8 cellular contexts compared by ENCODE assay signal in the genomic region with DNA sequence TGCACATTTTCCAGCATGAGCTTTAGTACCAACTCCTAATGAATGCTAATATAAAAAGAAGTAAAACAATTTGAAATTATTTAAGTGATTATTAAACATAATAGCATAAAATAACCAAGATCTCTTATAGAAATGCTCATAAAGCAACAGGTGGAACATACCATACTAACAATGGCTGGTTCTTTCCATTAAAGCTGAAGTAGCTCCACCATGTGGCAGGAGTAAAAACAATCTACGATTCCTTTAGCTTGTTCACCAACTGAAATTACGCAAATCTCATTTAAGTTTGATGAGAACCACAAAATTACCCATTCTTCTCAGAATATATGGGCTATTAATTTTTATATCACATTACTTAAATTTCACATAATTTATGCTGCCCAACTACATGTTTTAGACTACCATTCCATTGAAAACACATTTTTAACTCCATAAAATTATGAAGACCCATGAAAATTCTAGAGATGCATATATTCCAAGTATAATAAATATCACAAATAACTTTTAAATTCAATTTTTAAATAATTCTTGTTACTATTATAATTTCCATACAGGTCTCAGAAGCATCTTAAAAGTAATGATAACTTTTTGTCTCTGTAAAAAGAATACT.
DNase-seq lines count a peak whose midpoint lies in the region; ATAC-seq, FAIRE-seq and TF ChIP-seq lines count a peak whose summit lies in the region.

No MANE protein-coding gene starts in this region.

- H3K27me3 ChIP-seq in AG04450 (ENCODE audit: control insufficient read depth, insufficient read depth, low read length), result peaks cover 15% of the 10 kb centered on the region

- H3K9me3 ChIP-seq in AG04450 (ENCODE audit: control insufficient read depth, insufficient read depth, low read length), result no peaks in the 10 kb centered on the region

- peaks cover 1% of the 10 kb centered on the region for H3K4me1 Mint-ChIP-seq in nephron
- H3K4me1 Mint-ChIP-seq in effector memory CD8-positive, alpha-beta T cell (ENCODE audit: low read depth in 2 of 2), result no peaks in the 10 kb centered on the region

- no peak for ATAC-seq in effector memory CD8-positive, alpha-beta T cell (replicated peaks)
- no peak for ATAC-seq in HG03469 (IDR thresholded peaks at IDR 0.05; ENCODE audit: unreplicated experiment)

- peak; percentile 74 for TF ChIP-seq CTCF in AG04450 (IDR thresholded peaks at IDR 0.05; ENCODE audit: low read depth, low read length)
- TF ChIP-seq CTCF in coronary artery (IDR thresholded peaks at IDR 0.05), result peak; percentile 19
- peak; percentile 66 to 84 (median 67) for TF ChIP-seq CTCF in nephron (IDR thresholded peaks at IDR 0.05; ENCODE audit: unreplicated experiment in 3 of 3)

- H3K27ac Mint-ChIP-seq in nephron, result no peak overlapping the region
- no peak overlapping the region for H3K27ac Mint-ChIP-seq in effector memory CD8-positive, alpha-beta T cell

- H3K27me3 Mint-ChIP-seq in nephron (ENCODE audit: low read depth), result no peaks in the 10 kb centered on the region
- no peaks in the 10 kb centered on the region for H3K27me3 Mint-ChIP-seq in effector memory CD8-positive, alpha-beta T cell

- H3K4me3 ChIP-seq in AG04450 (ENCODE audit: low read depth, low read length) (no peak overlapping the region), coronary artery (no peak overlapping the region)

- POLR2A ChIA-PET in AG04450 (lab: Yijun Ruan, JAX), result interaction anchor here (0.7 kb wide), 1 partner anchor 264 kb away, joined by 3 read pairs; no protein-coding TSS in a partner anchor

- H3K36me3 Mint-ChIP-seq in nephron (ENCODE audit: low read depth), result no peaks in the 10 kb centered on the region
- no peaks in the 10 kb centered on the region for H3K36me3 Mint-ChIP-seq in effector memory CD8-positive, alpha-beta T cell (ENCODE audit: insufficient read depth)

- H3K27ac ChIP-seq in AG04450 (ENCODE audit: low read depth, low read length) (no peak overlapping the region), coronary artery (no peak overlapping the region)

- H3K9me3 Mint-ChIP-seq in nephron, result no peaks in the 10 kb centered on the region
- no peaks in the 10 kb centered on the region for H3K9me3 Mint-ChIP-seq in effector memory CD8-positive, alpha-beta T cell

- DNase-seq in AG04450 (ENCODE audit: low read depth, low spot score) (peak; percentile 39), GM19239 (ENCODE audit: insufficient read length, low spot score) (no peak), NCI-H526 treated with DMSO at 0.1 percent for 48 hours (lab: John Stamatoyannopoulos, UW) (peak; percentile 28), coronary artery (ENCODE audit: low spot score) (no peak)
- no peak for DNase-seq in activated effector memory CD4-positive, alpha-beta T cell treated with Interleukin-2 at 50 U/mL for 16 hours
- no peak for DNase-seq in effector memory CD8-positive, alpha-beta T cell

- FAIRE-seq in GM19239 (lab: Jason Lieb, UNC), result peak; percentile 70

- CTCF ChIA-PET in AG04450 (lab: Charles Lee), result interaction anchor here (0.6 to 4.9 kb wide), 35 partner anchors 9 to 611 kb away, joined by 3 to 124 read pairs (median 5); no protein-coding TSS in a partner anchor

- no peak overlapping the region for H3K4me3 Mint-ChIP-seq in nephron
- no peak overlapping the region for H3K4me3 Mint-ChIP-seq in effector memory CD8-positive, alpha-beta T cell

Comparison
In these comparisons a context has a peak if more than half of its experiments do, and no peak if none do; other contexts are left out.
1. DNase-seq: peak in AG04450 (single experiment) and NCI-H526 treated with DMSO at 0.1 percent for 48 hours (single experiment); none in GM19239 (single experiment), coronary artery (single experiment), activated effector memory CD4-positive, alpha-beta T cell treated with Interleukin-2 at 50 U/mL for 16 hours (single experiment) and effector memory CD8-positive, alpha-beta T cell (0 of 3).
2. CTCF ChIP-seq: peak in every context shown above with its lines; median percentile 74 in AG04450; 67 in nephron; 19 in coronary artery.